29 cellular contexts compared by ENCODE assay signal in genomic region chr1:156157974-156158373, GRCh38. TPM values are rescaled to one million over a fixed set of nuclear protein-coding genes. Genes with fewer than 3 reads are reported as not detected.
A peak's percentile ranks its signal among the peaks of the same experiment; 100 is the strongest.
DNase-seq lines count a peak whose midpoint lies in the region; ATAC-seq, FAIRE-seq and TF ChIP-seq lines count a peak whose summit lies in the region.
"Had no signal": no experiment of that assay in that cellular context is flagged by ENCODE, and none has a peak within 500 bp of the region (broad histone marks: within the 10 kb centered on the region; RNA-seq: fewer than 3 reads in every experiment).

No MANE protein-coding gene starts in this region.

- in situ Hi-C loops in mammary epithelial cell (cut with MboI; ENCODE audit: low sequenced_read_pairs in 2 of 2): loop anchor here in 1 of 2 donors (10.0 kb wide), 1 partner anchor 67 kb away; no protein-coding TSS in a partner anchor

- no peak overlapping the region for H3K9ac ChIP-seq in mammary epithelial cell (ENCODE audit: insufficient read depth, low read length)

- peak overlapping the region; percentile 15; the same call in 1 of the 2 replicates for H3K4me3 ChIP-seq in GM06990 (replicated peaks; ENCODE audit: low read depth, low read length)
- no peak overlapping the region for H3K4me3 ChIP-seq in mammary epithelial cell (replicated peaks in 1 of 3; ENCODE audit: insufficient read depth in 1 of 3, low read depth in 2 of 3, low read length in 3 of 3)
- H3K4me3 ChIP-seq: cardiac muscle cell, SJSA1 had no signal

- no peak for TF ChIP-seq CTCF in GM06990 (IDR thresholded peaks at IDR 0.05; ENCODE audit: insufficient read depth, low read length, poor library complexity, severe bottlenecking)
- TF ChIP-seq CTCF in mammary epithelial cell (conservative IDR thresholded peaks at IDR 0.05 in 1 of 2, IDR thresholded peaks at IDR 0.05 in 1 of 2; ENCODE audit: extremely low read depth in 1 of 2, insufficient read depth in 1 of 2, low read depth in 1 of 2, low read length in 2 of 2): no peak

- WGBS in mammary epithelial cell (ENCODE audit: low coverage, missing lambda C conversion rate): 98% methylated on average over 5 of the region's 5 CpGs

- DNase-seq in activated CD4-positive, alpha-beta T cell treated with anti-CD3 and anti-CD28 coated beads for 36 hours: no peak
- DNase-seq in activated CD4-positive, alpha-beta T cell treated with anti-CD3 and anti-CD28 coated beads for 48 hours: no peak
- DNase-seq in GM06990 (ENCODE audit: extremely low read depth, insufficient read length) (no peak), naive B cell (no peak), RCC 7860 (ENCODE audit: low spot score) (no peak), mammary epithelial cell (no peak), NK-92 (lab: John Stamatoyannopoulos, UW; ENCODE audit: unreplicated experiment) (no peak)
- no peak for DNase-seq in activated CD4-positive, alpha-beta memory T cell treated with anti-CD3 and anti-CD28 coated beads for 36 hours
- DNase-seq: 8988T; activated CD4-positive, alpha-beta T cell treated with anti-CD3 and anti-CD28 coated beads, Interleukin-2, amount 10 ng/mL, durations not matched to agents 24 days and 14 days; activated naive CD4-positive, alpha-beta T cell treated with anti-CD3 and anti-CD28 coated beads for 36 hours; aorta; Calu3; dermis blood vessel endothelial cell; DND-41; Kasumi-1; NCI-H1048; NCI-H1694 treated with DMSO at 0.1 percent for 48 hours; NCI-H2171; NCI-H524; nephron progenitor cell; posterior cingulate gyrus; trophoblast cell had no signal

- BruUV-seq in mammary epithelial cell (replicated peaks; lab: Mats Ljungman, UMichigan): no TSS peak

- dilution Hi-C loops in mammary epithelial cell (cut with HindIII; ENCODE audit: low sequenced_read_pairs): no loop called here

- no peaks in the 10 kb centered on the region for H3K27me3 ChIP-seq in GM06990 (replicated peaks; ENCODE audit: control insufficient read depth, insufficient read depth, low read length)
- H3K27me3 ChIP-seq in mammary epithelial cell (ENCODE audit: insufficient read depth, low read length): no peaks in the 10 kb centered on the region
- H3K27me3 ChIP-seq: cardiac muscle cell, SJSA1 had no signal

- H3K4me1 ChIP-seq in mammary epithelial cell (ENCODE audit: insufficient read depth, low read length): peaks cover 13% of the 10 kb centered on the region

- H3K36me3 Mint-ChIP-seq in activated CD4-positive, alpha-beta T cell treated with anti-CD3 and anti-CD28 coated beads for 36 hours (ENCODE audit: low read depth): peaks cover 64% of the 10 kb centered on the region
- peaks cover 49% of the 10 kb centered on the region for H3K36me3 Mint-ChIP-seq in activated CD4-positive, alpha-beta memory T cell treated with anti-CD3 and anti-CD28 coated beads for 36 hours
- peaks cover 0 to 14% of the 10 kb centered on the region in 2 donors for H3K36me3 Mint-ChIP-seq in naive B cell

- H3K27me3 Mint-ChIP-seq in activated CD4-positive, alpha-beta T cell treated with anti-CD3 and anti-CD28 coated beads for 36 hours: no peaks in the 10 kb centered on the region
- no peaks in the 10 kb centered on the region for H3K27me3 Mint-ChIP-seq in activated CD4-positive, alpha-beta memory T cell treated with anti-CD3 and anti-CD28 coated beads for 36 hours
- H3K27me3 Mint-ChIP-seq in naive B cell: no peaks in the 10 kb centered on the region
- H3K27me3 Mint-ChIP-seq: activated CD4-positive, alpha-beta T cell treated with anti-CD3 and anti-CD28 coated beads, Interleukin-2, amount 10 ng/mL, durations not matched to agents 24 days and 14 days had no signal

- FAIRE-seq in RCC 7860 (lab: Jason Lieb, UNC): no peak
- FAIRE-seq: HTR-8/SVneo, keratinocyte had no signal

- CTCF ChIA-PET in activated CD4-positive, alpha-beta T cell treated with anti-CD3 and anti-CD28 coated beads for 36 hours (lab: Charles Lee): interaction anchor here (1.2 kb wide), 1 partner anchor 66 kb away, joined by 3 read pairs; no protein-coding TSS in a partner anchor
- CTCF ChIA-PET in activated CD4-positive, alpha-beta memory T cell treated with anti-CD3 and anti-CD28 coated beads for 36 hours (lab: Charles Lee): no interaction called here
- CTCF ChIA-PET in mammary epithelial cell (lab: Charles Lee; ENCODE audit: low non-redundant PET): no interaction called here

- peaks cover 85% of the 10 kb centered on the region for H3K4me1 Mint-ChIP-seq in activated CD4-positive, alpha-beta T cell treated with anti-CD3 and anti-CD28 coated beads for 36 hours
- H3K4me1 Mint-ChIP-seq in activated CD4-positive, alpha-beta memory T cell treated with anti-CD3 and anti-CD28 coated beads for 36 hours (ENCODE audit: low read depth): peaks cover 76% of the 10 kb centered on the region
- H3K4me1 Mint-ChIP-seq in naive B cell: peaks cover 58 to 83% (median 82%) of the 10 kb centered on the region in 3 donors

- peaks cover 21% of the 10 kb centered on the region for H3K36me3 ChIP-seq in GM06990 (ENCODE audit: control insufficient read depth, insufficient read depth, low read length)
- no peaks in the 10 kb centered on the region for H3K36me3 ChIP-seq in mammary epithelial cell (ENCODE audit: insufficient read depth, low read length)
- H3K36me3 ChIP-seq: cardiac muscle cell, SJSA1 had no signal

- no peak overlapping the region for H3K4me2 ChIP-seq in mammary epithelial cell (ENCODE audit: insufficient read depth, low read depth, low read length)

- POLR2A ChIA-PET in activated CD4-positive, alpha-beta T cell treated with anti-CD3 and anti-CD28 coated beads for 36 hours (lab: Charles Lee): interaction anchor here (0.6 kb wide), 2 partner anchors 37 to 49 kb away, joined by 3 to 4 read pairs; no protein-coding TSS in a partner anchor
- POLR2A ChIA-PET in activated CD4-positive, alpha-beta memory T cell treated with anti-CD3 and anti-CD28 coated beads for 36 hours (lab: Charles Lee): no interaction called here

- H4K20me1 ChIP-seq in mammary epithelial cell (ENCODE audit: insufficient read depth, low read length): no peaks in the 10 kb centered on the region

- H3K4me3 Mint-ChIP-seq in activated CD4-positive, alpha-beta T cell treated with anti-CD3 and anti-CD28 coated beads for 36 hours: peak overlapping the region; percentile 90
- H3K4me3 Mint-ChIP-seq in activated CD4-positive, alpha-beta memory T cell treated with anti-CD3 and anti-CD28 coated beads for 36 hours: peak overlapping the region; percentile 35
- H3K4me3 Mint-ChIP-seq in naive B cell: peak overlapping the region in 6 of 8 donors; percentile 22 to 67 (median 54)
- H3K4me3 Mint-ChIP-seq: activated CD4-positive, alpha-beta T cell treated with anti-CD3 and anti-CD28 coated beads, Interleukin-2, amount 10 ng/mL, durations not matched to agents 24 days and 14 days; activated naive CD4-positive, alpha-beta T cell treated with anti-CD3 and anti-CD28 coated beads for 36 hours; T-helper 1 cell treated with Interleukin-12 subunit alpha and Interleukin-12 subunit beta and Interleukin-4 antibody, amounts not matched to agents 30 μg/mL and 1 μg/mL, for 36 hours had no signal

- H2AFZ ChIP-seq in mammary epithelial cell (ENCODE audit: low read depth, low read length): no peak overlapping the region

- intact Hi-C loops in activated CD4-positive, alpha-beta T cell treated with anti-CD3 and anti-CD28 coated beads for 36 hours (cut with DNase I, micrococcal nuclease): no loop called here
- intact Hi-C loops in activated CD4-positive, alpha-beta memory T cell treated with anti-CD3 and anti-CD28 coated beads for 36 hours (cut with micrococcal nuclease): no loop called here
- intact Hi-C loops in mammary epithelial cell (cut with micrococcal nuclease): no loop called here

- H3K27ac ChIP-seq in mammary epithelial cell (ENCODE audit: insufficient read depth, low read depth, low read length): no peak overlapping the region
- H3K27ac ChIP-seq: cardiac muscle cell, SJSA1 had no signal

- H3K79me2 ChIP-seq in mammary epithelial cell (ENCODE audit: insufficient read depth, low read length): no peaks in the 10 kb centered on the region

- ATAC-seq in activated CD4-positive, alpha-beta T cell treated with anti-CD3 and anti-CD28 coated beads for 36 hours: no peak
- no peak for ATAC-seq in naive B cell (ENCODE audit: low read depth in 2 of 2)
- ATAC-seq: sciatic nerve had no signal

- H3K9me3 Mint-ChIP-seq in activated CD4-positive, alpha-beta T cell treated with anti-CD3 and anti-CD28 coated beads for 36 hours (ENCODE audit: low read depth): no peaks in the 10 kb centered on the region
- H3K9me3 Mint-ChIP-seq in activated CD4-positive, alpha-beta memory T cell treated with anti-CD3 and anti-CD28 coated beads for 36 hours: no peaks in the 10 kb centered on the region
- no peaks in the 10 kb centered on the region for H3K9me3 Mint-ChIP-seq in naive B cell
- H3K9me3 Mint-ChIP-seq: activated CD4-positive, alpha-beta T cell treated with anti-CD3 and anti-CD28 coated beads, Interleukin-2, amount 10 ng/mL, durations not matched to agents 24 days and 14 days; activated naive CD4-positive, alpha-beta T cell treated with anti-CD3 and anti-CD28 coated beads for 36 hours; nephron progenitor cell; T-helper 1 cell treated with Interleukin-12 subunit alpha and Interleukin-12 subunit beta and Interleukin-4 antibody, amounts not matched to agents 30 μg/mL and 1 μg/mL, for 36 hours had no signal

- H3K9me3 ChIP-seq in mammary epithelial cell (replicated peaks; ENCODE audit: insufficient read depth, low read length): no peaks in the 10 kb centered on the region
- H3K9me3 ChIP-seq: SJSA1 had no signal

- H3K27ac Mint-ChIP-seq in activated CD4-positive, alpha-beta T cell treated with anti-CD3 and anti-CD28 coated beads for 36 hours: peak overlapping the region; percentile 88
- H3K27ac Mint-ChIP-seq in activated CD4-positive, alpha-beta memory T cell treated with anti-CD3 and anti-CD28 coated beads for 36 hours: peak overlapping the region; percentile 93
- H3K27ac Mint-ChIP-seq in naive B cell: peak overlapping the region in 2 of 6 donors; percentile 28 to 65
- H3K27ac Mint-ChIP-seq: nephron progenitor cell had no signal

RNA-seq across cellular contexts. Expression of gene SEMA4A, which starts 4.6 kb away (rescaled TPM):
- 10 to 100 TPM; 53.3 to 64.5 TPM for total RNA-seq in activated CD4-positive, alpha-beta T cell treated with anti-CD3 and anti-CD28 coated beads for 36 hours
- 10 to 100 TPM; 68.2 to 75.1 TPM for total RNA-seq in activated CD4-positive, alpha-beta memory T cell treated with anti-CD3 and anti-CD28 coated beads for 36 hours
- polyA plus RNA-seq in naive B cell (ENCODE audit: low read depth in 6 of 6) (10 to 100 TPM; 23.3 to 37.3 (median 29.5) TPM), mammary epithelial cell (6.7 TPM)
- total RNA-seq in mammary epithelial cell: 10 to 100 TPM in 1 of 2 donors, 1 to 10 TPM in 1; 3.5 to 10.6 TPM
- 13.4 TPM for polyA minus RNA-seq in mammary epithelial cell

RNA-seq across cellular contexts. Expression of gene SLC25A44, which starts 35.9 kb away (rescaled TPM):
- total RNA-seq in activated CD4-positive, alpha-beta T cell treated with anti-CD3 and anti-CD28 coated beads for 36 hours: 10 to 100 TPM; 42.4 to 51.9 TPM
- 10 to 100 TPM; 61.3 to 62.2 TPM for total RNA-seq in activated CD4-positive, alpha-beta memory T cell treated with anti-CD3 and anti-CD28 coated beads for 36 hours
- polyA plus RNA-seq in naive B cell (ENCODE audit: low read depth in 6 of 6): 10 to 100 TPM in 4 of 6 donors, 1 to 10 TPM in 1, not detected in 1; 9.3 to 16.8 (median 12.9) TPM
- 10 to 100 TPM; 15.8 to 18.5 TPM for total RNA-seq in mammary epithelial cell
- 29.2 TPM for polyA plus RNA-seq in mammary epithelial cell
- polyA minus RNA-seq in mammary epithelial cell: 25.3 TPM

RNA-seq across cellular contexts. Expression of gene LMNA, which starts 43.5 kb away (rescaled TPM):
- total RNA-seq in activated CD4-positive, alpha-beta T cell treated with anti-CD3 and anti-CD28 coated beads for 36 hours: 100 to 1,000 TPM; 184 to 218 TPM
- total RNA-seq in activated CD4-positive, alpha-beta memory T cell treated with anti-CD3 and anti-CD28 coated beads for 36 hours: 100 to 1,000 TPM; 210 to 211 TPM
- polyA plus RNA-seq in naive B cell (ENCODE audit: low read depth in 6 of 6) (1 to 10 TPM in 4 of 6 donors, under 1 TPM in 2; 0.33 to 3.0 (median 1.4) TPM), mammary epithelial cell (759 TPM)
- 100 to 1,000 TPM; 389 to 797 TPM for total RNA-seq in mammary epithelial cell
- polyA minus RNA-seq in mammary epithelial cell: 852 TPM

RNA-seq across cellular contexts. Expression of gene PMF1, which starts 54.8 kb away (rescaled TPM):
- 100 to 1,000 TPM; 108 to 117 TPM for total RNA-seq in activated CD4-positive, alpha-beta T cell treated with anti-CD3 and anti-CD28 coated beads for 36 hours
- 100 to 1,000 TPM in 1 of 2 experiments, 10 to 100 TPM in 1; 99.5 to 105 TPM for total RNA-seq in activated CD4-positive, alpha-beta memory T cell treated with anti-CD3 and anti-CD28 coated beads for 36 hours
- polyA plus RNA-seq in naive B cell (ENCODE audit: low read depth in 6 of 6): 100 to 1,000 TPM; 107 to 157 (median 115) TPM
- total RNA-seq in mammary epithelial cell: 10 to 100 TPM; 23.8 to 33.2 TPM
- 53.0 TPM for polyA plus RNA-seq in mammary epithelial cell
- polyA minus RNA-seq in mammary epithelial cell: 15.9 TPM

Comparison
In these comparisons a context has a peak if more than half of its experiments do, and no peak if none do; other contexts are left out.
1. H3K4me3 Mint-ChIP-seq: peak in every context shown above with its lines; median percentile 90 in activated CD4-positive, alpha-beta T cell treated with anti-CD3 and anti-CD28 coated beads for 36 hours; 54 in naive B cell; 35 in activated CD4-positive, alpha-beta memory T cell treated with anti-CD3 and anti-CD28 coated beads for 36 hours.
2. RNA of gene SEMA4A, which starts 4.6 kb away (total RNA-seq): 68.2 to 75.1 TPM in activated CD4-positive, alpha-beta memory T cell treated with anti-CD3 and anti-CD28 coated beads for 36 hours and 53.3 to 64.5 TPM in activated CD4-positive, alpha-beta T cell treated with anti-CD3 and anti-CD28 coated beads for 36 hours; 3.5 to 10.6 TPM in mammary epithelial cell; every median in the first group is over 4 times any median in the second.